Comparison of ENCODE assay signal across 23 cellular contexts in genomic region chr5:55895276-55895675, GRCh38. TPM values are rescaled to one million over a fixed set of nuclear protein-coding genes. Genes with fewer than 3 reads are reported as not detected.
DNase-seq lines count a peak whose midpoint lies in the region; ATAC-seq, FAIRE-seq and TF ChIP-seq lines count a peak whose summit lies in the region.
"Had no signal": no experiment of that assay in that cellular context is flagged by ENCODE, and none has a peak within 500 bp of the region (broad histone marks: within the 10 kb centered on the region; RNA-seq: fewer than 3 reads in every experiment).

No MANE protein-coding gene starts in this region.

- no peaks in the 10 kb centered on the region for H3K9me3 Mint-ChIP-seq in activated CD4-positive, alpha-beta T cell treated with anti-CD3 and anti-CD28 coated beads, Interleukin-2, amount 10 ng/mL, durations not matched to agents 7 days and 5 days
- H3K9me3 Mint-ChIP-seq in activated CD4-positive, alpha-beta T cell treated with anti-CD3 and anti-CD28 coated beads for 36 hours (ENCODE audit: low read depth), result no peaks in the 10 kb centered on the region
- no peaks in the 10 kb centered on the region for H3K9me3 Mint-ChIP-seq in astrocyte (ENCODE audit: unreplicated experiment)
- H3K9me3 Mint-ChIP-seq: CD8-positive, alpha-beta T cell had no signal

- peaks cover 15% of the 10 kb centered on the region for H3K4me1 Mint-ChIP-seq in activated CD4-positive, alpha-beta T cell treated with anti-CD3 and anti-CD28 coated beads, Interleukin-2, amount 10 ng/mL, durations not matched to agents 7 days and 5 days
- H3K4me1 Mint-ChIP-seq in activated CD4-positive, alpha-beta T cell treated with anti-CD3 and anti-CD28 coated beads for 36 hours, result peaks cover 16% of the 10 kb centered on the region
- peaks cover 21% of the 10 kb centered on the region for H3K4me1 Mint-ChIP-seq in astrocyte (ENCODE audit: low read depth, unreplicated experiment)
- H3K4me1 Mint-ChIP-seq: B cell had no signal

- POLR2A ChIA-PET in activated CD4-positive, alpha-beta T cell treated with anti-CD3 and anti-CD28 coated beads, Interleukin-2, amount 10 ng/mL, durations not matched to agents 7 days and 5 days (lab: Charles Lee), result no interaction called here
- POLR2A ChIA-PET in activated CD4-positive, alpha-beta T cell treated with anti-CD3 and anti-CD28 coated beads for 36 hours (lab: Charles Lee), result no interaction called here

- peak; percentile 23 for FAIRE-seq in astrocyte (lab: Jason Lieb, UNC)
- FAIRE-seq: A204.1, G401.6, GM12892, GM19239, H1 had no signal

- peaks cover 18% of the 10 kb centered on the region for H3K4me1 ChIP-seq in astrocyte (ENCODE audit: insufficient read depth, low read length)
- H3K4me1 ChIP-seq: BLaER1, Caco-2 had no signal

- H3K36me3 Mint-ChIP-seq in activated CD4-positive, alpha-beta T cell treated with anti-CD3 and anti-CD28 coated beads, Interleukin-2, amount 10 ng/mL, durations not matched to agents 7 days and 5 days (ENCODE audit: low read depth), result no peaks in the 10 kb centered on the region
- no peaks in the 10 kb centered on the region for H3K36me3 Mint-ChIP-seq in activated CD4-positive, alpha-beta T cell treated with anti-CD3 and anti-CD28 coated beads for 36 hours (ENCODE audit: low read depth)
- H3K36me3 Mint-ChIP-seq in astrocyte (ENCODE audit: low read depth, unreplicated experiment), result no peaks in the 10 kb centered on the region
- H3K36me3 Mint-ChIP-seq: CD4-positive, CD25-positive, alpha-beta regulatory T cell; CD8-positive, alpha-beta T cell had no signal

- TF ChIP-seq CTCF in astrocyte (IDR thresholded peaks at IDR 0.05; ENCODE audit: insufficient read depth, low read depth, low read length), result no peak

- no peak for ATAC-seq in activated CD4-positive, alpha-beta T cell treated with anti-CD3 and anti-CD28 coated beads for 36 hours
- no peak for ATAC-seq in GM19324 (IDR thresholded peaks at IDR 0.05; ENCODE audit: low FRiP score, unreplicated experiment)
- ATAC-seq: CD8-positive, alpha-beta T cell had no signal

- no peaks in the 10 kb centered on the region for H3K27me3 ChIP-seq in astrocyte (ENCODE audit: insufficient read depth, low read length)
- H3K27me3 ChIP-seq: BLaER1 had no signal

- H3K79me2 ChIP-seq in astrocyte (ENCODE audit: insufficient read depth, low read length), result no peaks in the 10 kb centered on the region

- no peak overlapping the region for H3K9ac ChIP-seq in astrocyte (ENCODE audit: low read length)
- H3K9ac ChIP-seq: BLaER1 had no signal

- H3K27ac ChIP-seq in astrocyte (ENCODE audit: low read depth, low read length), result no peak overlapping the region
- H3K27ac ChIP-seq: 22Rv1, BLaER1, C4-2B had no signal

- H3K4me2 ChIP-seq in astrocyte (ENCODE audit: low read length), result no peak overlapping the region
- H3K4me2 ChIP-seq: BLaER1 had no signal

- no peak for DNase-seq in activated CD4-positive, alpha-beta T cell treated with anti-CD3 and anti-CD28 coated beads, Interleukin-2, amount 10 ng/mL, durations not matched to agents 7 days and 5 days
- no peak for DNase-seq in activated CD4-positive, alpha-beta T cell treated with anti-CD3 and anti-CD28 coated beads for 36 hours
- DNase-seq in astrocyte (ENCODE audit: low read depth) (no peak), foreskin melanocyte (peak; percentile 57), T-helper 1 cell (no peak)
- DNase-seq in stimulated activated CD8-positive, alpha-beta memory T cell treated with anti-CD3 and anti-CD28 coated beads, Interleukin-4, amount 100 ng/mL, for 48 hours, result no peak
- DNase-seq: Caco-2; CD4-positive, CD25-positive, alpha-beta regulatory T cell; CD8-positive, alpha-beta T cell; DMS153; DND-41; H7; HCEC 1CT had no signal

- H3K4me3 Mint-ChIP-seq in activated CD4-positive, alpha-beta T cell treated with anti-CD3 and anti-CD28 coated beads, Interleukin-2, amount 10 ng/mL, durations not matched to agents 7 days and 5 days, result no peak overlapping the region
- H3K4me3 Mint-ChIP-seq in activated CD4-positive, alpha-beta T cell treated with anti-CD3 and anti-CD28 coated beads for 36 hours, result no peak overlapping the region
- H3K4me3 Mint-ChIP-seq in astrocyte (ENCODE audit: unreplicated experiment), result no peak overlapping the region
- H3K4me3 Mint-ChIP-seq: B cell; CD4-positive, CD25-positive, alpha-beta regulatory T cell; CD8-positive, alpha-beta T cell had no signal

- H4K20me1 ChIP-seq in astrocyte (ENCODE audit: insufficient read depth, low read length), result no peaks in the 10 kb centered on the region
- H4K20me1 ChIP-seq: BLaER1 had no signal

- H2AFZ ChIP-seq in astrocyte (ENCODE audit: low read depth, low read length), result no peak overlapping the region

- peak overlapping the region; percentile 14 for H3K27ac Mint-ChIP-seq in activated CD4-positive, alpha-beta T cell treated with anti-CD3 and anti-CD28 coated beads, Interleukin-2, amount 10 ng/mL, durations not matched to agents 7 days and 5 days
- no peak overlapping the region for H3K27ac Mint-ChIP-seq in activated CD4-positive, alpha-beta T cell treated with anti-CD3 and anti-CD28 coated beads for 36 hours
- H3K27ac Mint-ChIP-seq in astrocyte (ENCODE audit: unreplicated experiment), result no peak overlapping the region
- H3K27ac Mint-ChIP-seq: B cell; CD4-positive, CD25-positive, alpha-beta regulatory T cell; CD8-positive, alpha-beta T cell had no signal

- no peak overlapping the region for H3K4me3 ChIP-seq in astrocyte (ENCODE audit: insufficient read depth, low read depth, low read length)
- H3K4me3 ChIP-seq: BLaER1 had no signal

- intact Hi-C loops in activated CD4-positive, alpha-beta T cell treated with anti-CD3 and anti-CD28 coated beads for 36 hours (cut with DNase I, micrococcal nuclease), result no loop called here

- peaks cover 10% of the 10 kb centered on the region for H3K27me3 Mint-ChIP-seq in activated CD4-positive, alpha-beta T cell treated with anti-CD3 and anti-CD28 coated beads, Interleukin-2, amount 10 ng/mL, durations not matched to agents 7 days and 5 days
- peaks cover 5% of the 10 kb centered on the region for H3K27me3 Mint-ChIP-seq in activated CD4-positive, alpha-beta T cell treated with anti-CD3 and anti-CD28 coated beads for 36 hours
- H3K27me3 Mint-ChIP-seq in astrocyte (ENCODE audit: low read depth, unreplicated experiment), result no peaks in the 10 kb centered on the region

- H3K9me3 ChIP-seq in astrocyte (ENCODE audit: insufficient read depth, low read depth, low read length), result no peaks in the 10 kb centered on the region
- H3K9me3 ChIP-seq: BLaER1, Caco-2 had no signal

- H3K36me3 ChIP-seq in astrocyte (ENCODE audit: insufficient read depth, low read length), result no peaks in the 10 kb centered on the region
- H3K36me3 ChIP-seq: BLaER1 had no signal

- CTCF ChIA-PET in activated CD4-positive, alpha-beta T cell treated with anti-CD3 and anti-CD28 coated beads, Interleukin-2, amount 10 ng/mL, durations not matched to agents 7 days and 5 days (lab: Charles Lee), result interaction anchor here (1.3 to 1.5 kb wide), 2 partner anchors 22 to 27 kb away, joined by 3 to 4 read pairs; no protein-coding TSS in a partner anchor
- CTCF ChIA-PET in activated CD4-positive, alpha-beta T cell treated with anti-CD3 and anti-CD28 coated beads for 36 hours (lab: Charles Lee), result interaction anchor here (1.1 to 1.3 kb wide), 2 partner anchors 17 to 26 kb away, joined by 3 to 4 read pairs; no protein-coding TSS in a partner anchor

RNA-seq across cellular contexts. Expression of gene IL31RA, which starts 44.1 kb away (rescaled TPM):
- total RNA-seq in activated CD4-positive, alpha-beta T cell treated with anti-CD3 and anti-CD28 coated beads, Interleukin-2, amount 10 ng/mL, durations not matched to agents 7 days and 5 days, result not detected
- not detected for total RNA-seq in activated CD4-positive, alpha-beta T cell treated with anti-CD3 and anti-CD28 coated beads for 36 hours
- 4.7 and 5.7 TPM in 2 replicates for total RNA-seq in astrocyte
- total RNA-seq: B cell; Caco-2; CD4-positive, CD25-positive, alpha-beta regulatory T cell; CD8-positive, alpha-beta T cell; H1; H7 had no signal
